ENCODE assay signal across 8 cellular contexts in the genomic region with DNA sequence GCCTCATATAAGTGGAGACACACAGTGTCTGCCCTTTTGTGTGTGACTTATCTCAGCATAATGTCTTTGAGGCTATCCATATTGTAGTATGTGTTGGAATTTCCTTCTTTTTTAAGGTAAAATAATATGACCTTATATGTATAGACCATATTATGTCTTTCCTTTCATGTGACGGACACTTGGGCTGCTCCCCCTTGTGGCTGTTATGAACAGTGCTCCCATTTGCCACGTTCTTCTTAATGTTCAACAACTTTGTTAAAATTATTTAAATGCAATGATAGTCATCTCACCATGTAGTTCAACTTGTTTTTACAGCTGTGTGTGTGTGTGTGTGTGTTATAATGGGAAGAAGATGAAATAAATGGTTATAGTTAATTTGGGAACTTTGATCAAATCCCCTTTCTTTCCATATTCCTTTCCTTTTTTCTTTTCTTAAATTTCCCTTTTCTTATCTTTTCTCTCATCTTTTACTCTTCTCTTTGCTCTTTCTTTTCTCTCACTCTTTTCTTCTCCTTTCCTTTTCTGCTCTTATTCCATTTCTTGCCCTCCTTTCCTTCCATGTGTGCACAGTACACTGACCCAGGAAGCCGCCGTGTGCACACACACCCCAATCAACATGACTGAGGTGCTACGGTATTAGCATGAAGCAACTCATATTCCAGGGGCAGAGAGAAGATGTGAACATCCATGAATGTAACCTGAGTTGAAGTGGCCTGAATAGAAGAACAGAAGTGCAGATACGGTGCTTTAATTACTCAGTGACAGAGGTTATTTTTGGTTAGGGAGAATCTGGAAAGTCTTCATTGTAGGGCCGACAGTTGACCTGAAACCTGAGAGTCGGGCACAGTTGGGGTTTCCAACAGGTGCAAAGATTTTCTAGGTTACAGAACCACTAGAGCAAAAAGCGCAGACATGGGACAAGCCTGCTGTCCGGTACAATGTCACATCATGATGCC.
DNase-seq lines count a peak whose midpoint lies in the region; ATAC-seq and TF ChIP-seq lines count a peak whose summit lies in the region.

No MANE protein-coding gene starts in this region.

- no peak overlapping the region for H3K4me3 ChIP-seq in AG04450 (ENCODE audit: low read depth, low read length)
- no peak overlapping the region for H3K4me3 ChIP-seq in fibroblast of lung (replicated peaks in 1 of 4; ENCODE audit: control extremely low read depth in 1 of 4, insufficient read depth in 1 of 4, low read depth in 3 of 4, low read length in 4 of 4)
- no peak overlapping the region for H3K4me3 ChIP-seq in parathyroid adenoma (ENCODE audit: low read depth, low read length)

- H3K27me3 ChIP-seq in AG04450 (ENCODE audit: control insufficient read depth, insufficient read depth, low read length) (no peaks in the 10 kb centered on the region), fibroblast of lung (ENCODE audit: control insufficient read depth, insufficient read depth, low read length) (no peaks in the 10 kb centered on the region), parathyroid adenoma (ENCODE audit: control insufficient read depth, insufficient read depth, low read length) (no peaks in the 10 kb centered on the region)

- H3K27ac ChIP-seq in AG04450 (ENCODE audit: low read depth, low read length) (no peak overlapping the region), fibroblast of lung (ENCODE audit: insufficient read depth, low read length) (no peak overlapping the region), parathyroid adenoma (no peak overlapping the region)

- no peaks in the 10 kb centered on the region for H3K36me3 ChIP-seq in fibroblast of lung (ENCODE audit: control insufficient read depth, insufficient read depth, low read length)
- no peaks in the 10 kb centered on the region for H3K36me3 ChIP-seq in parathyroid adenoma (ENCODE audit: control insufficient read depth, insufficient read depth, low read length)

- H2AFZ ChIP-seq in fibroblast of lung (ENCODE audit: low read length) (no peak overlapping the region), parathyroid adenoma (no peak overlapping the region)

- no peaks in the 10 kb centered on the region for H3K9me3 Mint-ChIP-seq in activated CD4-positive, alpha-beta memory T cell treated with anti-CD3 and anti-CD28 coated beads, Interleukin-2, amount 10 ng/mL, durations not matched to agents 7 days and 5 days

- TF ChIP-seq CTCF in AG04450 (IDR thresholded peaks at IDR 0.05; ENCODE audit: low read depth, low read length) (peak; percentile 81), GM12874 (IDR thresholded peaks at IDR 0.05; ENCODE audit: insufficient read depth, low read depth, low read length) (peak; percentile 38; the same call in 1 of the 2 replicates), fibroblast of lung (conservative IDR thresholded peaks at IDR 0.05 in 1 of 2, IDR thresholded peaks at IDR 0.05 in 1 of 2; ENCODE audit: low read depth in 1 of 2, low read length in 2 of 2) (peak; percentile 56 to 91), parathyroid adenoma (IDR thresholded peaks at IDR 0.05) (peak; percentile 69)

- H3K4me1 ChIP-seq in fibroblast of lung (ENCODE audit: control insufficient read depth, extremely low read depth, insufficient read depth, low read length), result no peaks in the 10 kb centered on the region
- peaks cover 11% of the 10 kb centered on the region for H3K4me1 ChIP-seq in parathyroid adenoma

- CTCF ChIA-PET in AG04450 (lab: Charles Lee), result interaction anchor here (0.6 to 1.6 kb wide), 7 partner anchors 12 to 1081 kb away, joined by 3 to 12 read pairs (median 4); no protein-coding TSS in a partner anchor
- CTCF ChIA-PET in activated CD4-positive, alpha-beta memory T cell treated with anti-CD3 and anti-CD28 coated beads, Interleukin-2, amount 10 ng/mL, durations not matched to agents 7 days and 5 days (lab: Charles Lee), result interaction anchor here (1.5 kb wide), 1 partner anchor 597 kb away, joined by 3 read pairs; a partner anchor contains a TSS

- peaks cover 10% of the 10 kb centered on the region for H3K27me3 Mint-ChIP-seq in activated CD4-positive, alpha-beta memory T cell treated with anti-CD3 and anti-CD28 coated beads, Interleukin-2, amount 10 ng/mL, durations not matched to agents 7 days and 5 days

- H3K27ac Mint-ChIP-seq in activated CD4-positive, alpha-beta memory T cell treated with anti-CD3 and anti-CD28 coated beads, Interleukin-2, amount 10 ng/mL, durations not matched to agents 7 days and 5 days, result no peak overlapping the region

- ATAC-seq in GM18520 (IDR thresholded peaks at IDR 0.05; ENCODE audit: unreplicated experiment) (no peak), GM19324 (IDR thresholded peaks at IDR 0.05; ENCODE audit: low FRiP score, unreplicated experiment) (no peak)

- H4K20me1 ChIP-seq in fibroblast of lung (ENCODE audit: control insufficient read depth, extremely low read depth, insufficient read depth, low read length), result no peaks in the 10 kb centered on the region

- no peak overlapping the region for H3K9ac ChIP-seq in fibroblast of lung (ENCODE audit: insufficient read depth, low read length)
- H3K9ac ChIP-seq in parathyroid adenoma, result no peak overlapping the region

- POLR2A ChIA-PET in AG04450 (lab: Yijun Ruan, JAX), result no interaction called here
- POLR2A ChIA-PET in activated CD4-positive, alpha-beta memory T cell treated with anti-CD3 and anti-CD28 coated beads, Interleukin-2, amount 10 ng/mL, durations not matched to agents 7 days and 5 days (lab: Charles Lee), result no interaction called here

- H3K4me2 ChIP-seq in fibroblast of lung (ENCODE audit: extremely low read depth, insufficient read depth, low read length), result no peak overlapping the region
- no peak overlapping the region for H3K4me2 ChIP-seq in parathyroid adenoma (ENCODE audit: low read length)

- H3K9me3 ChIP-seq in AG04450 (ENCODE audit: control insufficient read depth, insufficient read depth, low read length), result peaks cover 5% of the 10 kb centered on the region
- no peaks in the 10 kb centered on the region for H3K9me3 ChIP-seq in fibroblast of lung (ENCODE audit: control insufficient read depth, insufficient read depth, low read depth, low read length)
- no peaks in the 10 kb centered on the region for H3K9me3 ChIP-seq in parathyroid adenoma (ENCODE audit: control insufficient read depth, low read length)

- H3K36me3 Mint-ChIP-seq in activated CD4-positive, alpha-beta memory T cell treated with anti-CD3 and anti-CD28 coated beads, Interleukin-2, amount 10 ng/mL, durations not matched to agents 7 days and 5 days (ENCODE audit: low read depth), result no peaks in the 10 kb centered on the region

- H3K79me2 ChIP-seq in fibroblast of lung (ENCODE audit: control insufficient read depth, insufficient read depth, low read length), result no peaks in the 10 kb centered on the region
- no peaks in the 10 kb centered on the region for H3K79me2 ChIP-seq in parathyroid adenoma

- DNase-seq in AG04450 (ENCODE audit: low read depth, low spot score) (peak; percentile 11), NCI-H1930 (lab: John Stamatoyannopoulos, UW) (peak; percentile 11 to 17), fibroblast of lung (ENCODE audit: low read depth in 2 of 2) (peak; percentile 41 to 78)
- peak; percentile 51 for DNase-seq in activated CD4-positive, alpha-beta memory T cell treated with anti-CD3 and anti-CD28 coated beads, Interleukin-2, amount 10 ng/mL, durations not matched to agents 7 days and 5 days

- no peaks in the 10 kb centered on the region for H3K4me1 Mint-ChIP-seq in activated CD4-positive, alpha-beta memory T cell treated with anti-CD3 and anti-CD28 coated beads, Interleukin-2, amount 10 ng/mL, durations not matched to agents 7 days and 5 days

- no peak overlapping the region for H3K4me3 Mint-ChIP-seq in activated CD4-positive, alpha-beta memory T cell treated with anti-CD3 and anti-CD28 coated beads, Interleukin-2, amount 10 ng/mL, durations not matched to agents 7 days and 5 days
